In the genomic region with DNA sequence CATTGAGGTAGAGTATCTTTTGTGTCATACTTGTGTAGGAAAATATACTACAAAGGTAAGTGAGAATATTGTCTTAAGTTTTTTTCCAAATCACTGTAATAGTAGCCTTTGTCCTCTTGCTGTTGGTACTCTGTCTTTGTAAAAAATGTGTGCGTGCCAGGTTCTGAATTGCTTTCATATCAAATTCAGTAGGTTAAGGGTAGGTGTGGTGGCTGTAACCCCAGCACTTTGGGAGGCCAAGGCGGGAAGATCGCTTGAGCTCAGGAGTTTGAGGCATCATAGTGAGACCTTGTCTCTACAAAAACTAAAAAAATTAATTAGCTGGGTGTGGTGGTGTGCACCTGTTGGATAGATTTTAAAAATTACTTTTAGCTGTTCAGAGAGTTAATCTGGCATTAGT, we compare ENCODE assay signal across 19 cellular contexts.
"Had no signal": no experiment of that assay in that cellular context is flagged by ENCODE, and none has a peak within 500 bp of the region (broad histone marks: within the 10 kb centered on the region; RNA-seq: fewer than 3 reads in every experiment).

No MANE protein-coding gene starts in this region.

- H3K4me3 ChIP-seq: heart right ventricle, left ventricle myocardium inferior, lower lobe of right lung, neural progenitor cell, ovary, right atrium auricular region, sigmoid colon, skin epidermis, uterus had no signal

- H3K4me1 ChIP-seq: sigmoid colon had no signal

- H3K36me3 ChIP-seq: neural progenitor cell, ovary, uterus had no signal

- H3K9me3 ChIP-seq: heart right ventricle, left ventricle myocardium inferior, lower lobe of right lung, ovary, right atrium auricular region, sigmoid colon, uterus had no signal

- H3K27me3 ChIP-seq: heart right ventricle, neural progenitor cell, ovary, right atrium auricular region, sigmoid colon, uterus had no signal

- H3K4me3 Mint-ChIP-seq: immature natural killer cell; natural killer cell treated with Interleukin-12 subunit alpha and Interleukin-12 subunit beta and Interleukin-15 and Interleukin-18, amount 100 ng/mL, for 72 hours; neural progenitor cell; type B pancreatic cell had no signal

- H3K27me3 Mint-ChIP-seq: natural killer cell treated with Interleukin-12 subunit alpha and Interleukin-12 subunit beta and Interleukin-15 and Interleukin-18, amount 100 ng/mL, for 72 hours; type B pancreatic cell had no signal

- H3K36me3 Mint-ChIP-seq: natural killer cell treated with Interleukin-12 subunit alpha and Interleukin-12 subunit beta and Interleukin-15 and Interleukin-18, amount 100 ng/mL, for 72 hours had no signal

- DNase-seq: effector memory CD4-positive, alpha-beta T cell; heart right ventricle; immature natural killer cell; left ventricle myocardium inferior; lower lobe of right lung; mesenchymal stem cell; nucleus accumbens; ovary; sigmoid colon; stimulated activated CD4-positive, alpha-beta T cell treated with anti-CD3 and anti-CD28 coated beads, Interleukin-2, amount 100 ng/mL, for 24 hours; stimulated activated CD4-positive, alpha-beta T cell treated with anti-CD3 and anti-CD28 coated beads, Interleukin-4, amount 100 ng/mL, for 4 hours; stimulated activated naive CD4-positive, alpha-beta T cell treated with Interleukin-2 at 50 U/mL for 16 hours; uterus had no signal

- ATAC-seq: esophagus mucosa; heart right ventricle; natural killer cell treated with Interleukin-12 subunit alpha and Interleukin-12 subunit beta and Interleukin-15 and Interleukin-18, amount 100 ng/mL, for 72 hours had no signal

- H3K9me3 Mint-ChIP-seq: immature natural killer cell; natural killer cell treated with Interleukin-12 subunit alpha and Interleukin-12 subunit beta and Interleukin-15 and Interleukin-18, amount 100 ng/mL, for 72 hours; neural progenitor cell; type B pancreatic cell had no signal

- H3K27ac Mint-ChIP-seq: natural killer cell treated with Interleukin-12 subunit alpha and Interleukin-12 subunit beta and Interleukin-15 and Interleukin-18, amount 100 ng/mL, for 72 hours; neural progenitor cell; type B pancreatic cell had no signal

- H3K27ac ChIP-seq: heart right ventricle, left ventricle myocardium inferior, lower lobe of right lung, neural progenitor cell, ovary, right atrium auricular region, sigmoid colon, skin epidermis, uterus had no signal
